ENCODE assay signal across 2 cellular contexts in genomic region chr11:108624196-108624925, GRCh38.
TF ChIP-seq lines count a peak whose summit lies in the region.

No MANE protein-coding gene starts in this region.

TF ChIP-seq in GM23338, 12 proteins besides CTCF, POLR2A, EP300 and RAD21:
- no peak for TF ChIP-seq ZNF462 (CRISPR knock-in tag; IDR thresholded peaks at IDR 0.05)
- no peak for TF ChIP-seq STAT1 (IDR thresholded peaks at IDR 0.05; ENCODE audit: unreplicated experiment)
- no peak for TF ChIP-seq POLR2AphosphoS5 (IDR thresholded peaks at IDR 0.05; ENCODE audit: low read depth)
- TF ChIP-seq CREB1 (CRISPR knock-in tag; IDR thresholded peaks at IDR 0.05; ENCODE audit: low read depth), result no peak
- no peak for TF ChIP-seq NANOG (IDR thresholded peaks at IDR 0.05; ENCODE audit: borderline replicate concordance)
- no peak for TF ChIP-seq REST (IDR thresholded peaks at IDR 0.05; ENCODE audit: unreplicated experiment)
- TF ChIP-seq ZNF331 (CRISPR knock-in tag; IDR thresholded peaks at IDR 0.05; ENCODE audit: low read depth), result no peak
- TF ChIP-seq ETS1 (IDR thresholded peaks at IDR 0.05), result no peak
- TF ChIP-seq EZH2phosphoT487 (IDR thresholded peaks at IDR 0.05; ENCODE audit: unreplicated experiment), result no peak
- no peak for TF ChIP-seq ZNF114 (CRISPR knock-in tag; IDR thresholded peaks at IDR 0.05)
- TF ChIP-seq JUNB (IDR thresholded peaks at IDR 0.05; ENCODE audit: unreplicated experiment), result no peak
- no peak for TF ChIP-seq EZH2 (IDR thresholded peaks at IDR 0.05; ENCODE audit: low read depth, unreplicated experiment)
TF ChIP-seq in GM23338: peak in this region for 0.

TF ChIP-seq in GM12878, 131 proteins besides CTCF, POLR2A, EP300 and RAD21:
- TF ChIP-seq RUNX3 (IDR thresholded peaks at IDR 0.05; ENCODE audit: low read length) (peak; percentile 12; the same call in 1 of the 2 replicates), RCOR1 (conservative IDR thresholded peaks at IDR 0.05; ENCODE audit: low read depth, low read length) (no peak)
